Comparison of ENCODE assay signal across 15 cellular contexts in the genomic region with DNA sequence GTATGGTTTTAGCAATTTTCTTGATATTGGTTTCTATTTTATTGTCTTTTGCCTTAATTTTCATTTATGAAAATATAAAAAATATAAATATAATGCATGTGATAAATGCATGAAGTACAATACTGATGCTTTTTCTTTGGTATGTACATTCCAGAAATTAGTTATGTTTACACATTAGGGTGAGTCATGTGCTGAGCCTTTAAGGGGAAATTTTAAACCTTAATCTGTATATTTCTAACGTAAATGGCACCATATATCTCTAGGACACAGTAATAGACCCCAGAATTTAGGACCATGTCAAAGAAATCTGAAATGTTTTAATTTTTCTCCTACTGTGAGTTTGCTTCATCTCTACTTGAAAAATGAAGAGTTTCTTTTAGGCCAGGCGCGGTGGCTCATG.
A peak's percentile ranks its signal among the peaks of the same experiment; 100 is the strongest.
DNase-seq lines count a peak whose midpoint lies in the region; ATAC-seq, FAIRE-seq and TF ChIP-seq lines count a peak whose summit lies in the region.
"Had no signal": no experiment of that assay in that cellular context is flagged by ENCODE, and none has a peak within 500 bp of the region (broad histone marks: within the 10 kb centered on the region; RNA-seq: fewer than 3 reads in every experiment).

No MANE protein-coding gene starts in this region.

- no peaks in the 10 kb centered on the region for H3K27me3 ChIP-seq in bronchial epithelial cell (ENCODE audit: control insufficient read depth, insufficient read depth, low read length)

- DNase-seq in D721Med (ENCODE audit: insufficient read length, low spot score) (no peak), HCEC 1CT (peak; percentile 3), bronchial epithelial cell (ENCODE audit: low read depth) (peak; percentile 48), foreskin fibroblast (peak; percentile 3 to 21), coronary artery (ENCODE audit: low spot score) (no peak)
- DNase-seq: CD8-positive, alpha-beta T cell; COR-L47; DND-41; GOT3; H9; KBM-7 had no signal

- FAIRE-seq in D721Med (lab: Jason Lieb, UNC) (peak; percentile 32), bronchial epithelial cell (lab: Jason Lieb, UNC) (no peak)
- FAIRE-seq: GM12891 had no signal

- no peak overlapping the region for H3K4me3 ChIP-seq in bronchial epithelial cell (ENCODE audit: low read depth, low read length)
- no peak overlapping the region for H3K4me3 ChIP-seq in foreskin fibroblast (ENCODE audit: low read depth in 1 of 2, low read length in 2 of 2)
- H3K4me3 ChIP-seq in coronary artery, result no peak overlapping the region

- no peak for ATAC-seq in HG03378 (IDR thresholded peaks at IDR 0.05; ENCODE audit: unreplicated experiment)
- no peak for ATAC-seq in GM21526 (IDR thresholded peaks at IDR 0.05; ENCODE audit: low FRiP score, unreplicated experiment)
- ATAC-seq: CD8-positive, alpha-beta T cell had no signal

- H3K36me3 ChIP-seq in bronchial epithelial cell (ENCODE audit: control insufficient read depth, insufficient read depth, low read length), result no peaks in the 10 kb centered on the region

- TF ChIP-seq CTCF in D721Med (IDR thresholded peaks at IDR 0.05; ENCODE audit: insufficient read depth, missing control alignments) (no peak), bronchial epithelial cell (IDR thresholded peaks at IDR 0.05; ENCODE audit: insufficient read depth, low read length, severe bottlenecking) (no peak), foreskin fibroblast (IDR thresholded peaks at IDR 0.05; ENCODE audit: low read depth, low read length) (no peak), coronary artery (IDR thresholded peaks at IDR 0.05) (no peak)

- H3K27ac ChIP-seq in coronary artery, result no peak overlapping the region
- H3K27ac ChIP-seq: 22Rv1 had no signal

Comparison
In these comparisons a context has a peak if more than half of its experiments do, and no peak if none do; other contexts are left out.
1. DNase-seq: peak in HCEC 1CT (single experiment), bronchial epithelial cell (single experiment) and foreskin fibroblast (2 of 2); none in D721Med (single experiment) and coronary artery (single experiment).